Comparison of ENCODE assay signal across 8 cellular contexts in the genomic region with DNA sequence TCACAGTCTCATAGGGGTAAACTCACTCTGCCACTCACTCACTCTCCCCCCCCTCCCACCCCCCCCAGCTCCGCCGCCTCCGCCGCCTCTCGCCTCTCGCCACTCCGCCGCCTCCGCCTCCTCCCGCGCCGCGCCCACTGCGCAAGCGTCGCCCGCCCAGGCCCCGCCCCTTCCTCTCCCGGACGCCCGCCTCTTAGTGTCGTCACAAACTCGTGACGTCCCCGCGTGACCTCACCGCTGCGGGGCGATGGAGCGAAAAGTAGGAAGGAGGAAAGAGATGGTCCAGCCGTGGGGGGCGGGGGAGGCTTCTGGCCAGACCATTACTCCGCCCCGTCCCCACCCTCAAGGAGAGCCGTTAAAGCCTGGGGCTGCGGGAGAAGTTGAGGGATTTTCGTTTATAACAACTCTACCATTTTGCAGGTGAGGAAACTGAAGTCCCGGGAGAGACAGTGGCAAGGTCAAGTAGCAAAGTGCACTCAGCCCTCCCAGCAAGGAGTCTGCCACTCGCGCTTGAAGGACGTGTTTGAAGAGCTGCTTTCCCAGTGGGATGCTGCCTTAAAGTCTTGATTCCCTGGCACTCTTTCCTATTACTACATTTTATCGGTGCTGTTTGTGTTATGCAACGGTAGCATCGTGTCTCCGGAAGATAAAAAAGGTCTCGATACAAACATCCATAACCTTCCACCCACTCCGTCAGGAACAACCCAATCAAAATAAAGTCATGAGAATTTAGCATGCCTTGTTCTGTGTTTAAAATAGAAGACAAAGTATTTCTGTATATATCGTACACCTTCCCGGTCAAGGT. TPM values are rescaled to one million over a fixed set of nuclear protein-coding genes. Genes with fewer than 3 reads are reported as not detected.
DNase-seq lines count a peak whose midpoint lies in the region; ATAC-seq and TF ChIP-seq lines count a peak whose summit lies in the region.

A gene (minus strand): TSS at position 29 of the 805 bp plus-strand sequence. CDS start 164 bp downstream, outside the sequence.

- H3K4me2 ChIP-seq in skeletal muscle satellite cell (ENCODE audit: low read length): peak within 1 kb of the TSS; percentile 87

- in situ Hi-C loops in T47D (cut with HindIII; ENCODE audit: low pct_unique_long_range_greater_than_20kb, low sequenced_read_pairs): no loop called here

- H3K36me3 ChIP-seq in iPS-18a (ENCODE audit: control insufficient read depth, low read depth, low read length): no peaks in the 10 kb centered on the region
- H3K36me3 ChIP-seq in skeletal muscle satellite cell (ENCODE audit: insufficient read depth, low read length): peaks cover 3% of the 10 kb centered on the region

- H3K27me3 ChIP-seq in iPS-18a (ENCODE audit: control insufficient read depth, insufficient read depth, low read length) (peaks cover 5% of the 10 kb centered on the region), skeletal muscle satellite cell (ENCODE audit: control insufficient read depth, insufficient read depth, low read length) (no peaks in the 10 kb centered on the region)

- DNase-seq in A172 (ENCODE audit: low spot score) (peak; percentile 85), NCI-H2196 treated with DMSO at 0.1 percent for 48 hours (lab: John Stamatoyannopoulos, UW; ENCODE audit: unreplicated experiment) (peak; percentile 78), T47D (ENCODE audit: low read depth in 1 of 2, low spot score in 1 of 2) (peak; percentile 69 to 97)

- TF ChIP-seq CTCF in VCaP (conservative IDR thresholded peaks at IDR 0.05): no peak

- peak within 1 kb of the TSS; percentile 97 for H3K4me3 ChIP-seq in iPS-18a (ENCODE audit: low read length)
- H3K4me3 ChIP-seq in skeletal muscle satellite cell (ENCODE audit: low read length): peak within 1 kb of the TSS; percentile 96

- ATAC-seq in GM18868 (IDR thresholded peaks at IDR 0.05; ENCODE audit: unreplicated experiment) (peak; percentile 81), HG03103 (IDR thresholded peaks at IDR 0.05; ENCODE audit: low read depth, unreplicated experiment) (peak; percentile 59)

- H3K9me3 ChIP-seq in iPS-18a (ENCODE audit: control insufficient read depth, low read depth, low read length): no peaks in the 10 kb centered on the region
- no peaks in the 10 kb centered on the region for H3K9me3 ChIP-seq in skeletal muscle satellite cell (replicated peaks; ENCODE audit: low read length)

- peaks cover 10% of the 10 kb centered on the region for H3K4me1 ChIP-seq in iPS-18a (ENCODE audit: control insufficient read depth, low read depth, low read length)
- H3K4me1 ChIP-seq in skeletal muscle satellite cell (ENCODE audit: control insufficient read depth, insufficient read depth, low read length): peaks cover 10% of the 10 kb centered on the region

- H3K9ac ChIP-seq in iPS-18a (ENCODE audit: low read length) (peak within 1 kb of the TSS; percentile 84), skeletal muscle satellite cell (ENCODE audit: low read depth, low read length) (peak within 1 kb of the TSS; percentile 97)

- H3K27ac ChIP-seq in VCaP (peak within 1 kb of the TSS; percentile 89), iPS-18a (ENCODE audit: low read length) (no peak within 1 kb of the TSS)

RNA-seq across cellular contexts. Expression of the gene that starts here (rescaled TPM):
- total RNA-seq in A172 (2014; rRNA removed; shearing (Covaris generic)): 37.8 and 40.5 TPM in 2 replicates
- 25.9 and 26.4 TPM in 2 replicates for total RNA-seq in skeletal muscle satellite cell (2012; rRNA removed)
